Comparison of ENCODE assay signal across 9 cellular contexts in the genomic region with DNA sequence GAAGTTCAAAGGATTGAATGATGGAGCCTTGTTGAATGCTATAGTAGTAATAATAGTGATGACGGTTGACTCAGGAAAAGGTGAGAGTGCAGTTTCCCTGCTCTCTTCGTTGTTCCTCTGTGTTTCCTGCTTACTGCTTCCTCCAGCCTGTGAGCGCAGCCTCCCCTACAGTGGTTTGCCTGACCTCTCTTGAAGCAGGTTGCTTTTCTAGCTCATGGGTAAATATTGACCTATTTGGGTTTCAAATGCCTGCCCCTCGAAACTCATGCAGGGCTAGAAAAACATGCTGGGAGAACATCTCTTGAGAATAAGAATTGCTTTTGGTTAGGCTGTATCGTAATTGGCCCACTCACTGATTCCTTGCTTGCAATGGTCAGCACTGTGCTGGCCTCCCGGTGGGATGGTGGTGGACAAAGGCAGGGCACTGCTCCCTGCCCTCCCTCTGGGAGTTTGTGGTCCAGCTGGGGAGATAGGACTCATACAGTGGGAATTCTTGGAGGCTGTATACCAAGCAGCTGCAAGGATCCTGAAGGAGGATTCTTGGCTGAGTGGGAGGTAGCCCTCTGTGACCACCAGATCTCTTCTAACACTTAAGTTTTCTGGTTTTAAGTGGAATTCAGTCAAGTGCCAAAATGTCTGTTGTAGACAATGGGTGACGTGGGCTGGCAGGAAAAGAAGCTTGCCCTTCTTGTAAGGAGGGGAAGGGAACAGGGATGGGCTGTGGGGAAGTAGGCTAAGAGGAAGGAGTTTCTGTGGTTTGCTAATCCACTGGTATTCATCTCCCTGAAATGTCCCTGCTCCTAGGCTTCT. TPM values are rescaled to one million over a fixed set of nuclear protein-coding genes. Genes with fewer than 3 reads are reported as not detected.
A peak's percentile ranks its signal among the peaks of the same experiment; 100 is the strongest.
DNase-seq lines count a peak whose midpoint lies in the region; ATAC-seq and TF ChIP-seq lines count a peak whose summit lies in the region.
"Had no signal": no experiment of that assay in that cellular context is flagged by ENCODE, and none has a peak within 500 bp of the region (broad histone marks: within the 10 kb centered on the region; RNA-seq: fewer than 3 reads in every experiment).

No MANE protein-coding gene starts in this region.

- no peak overlapping the region for H3K27ac Mint-ChIP-seq in CD4-positive, alpha-beta T cell
- H3K27ac Mint-ChIP-seq: T-helper 1 cell treated with Interleukin-12 subunit alpha and Interleukin-12 subunit beta and Interleukin-4 antibody, amounts not matched to agents 30 μg/mL and 1 μg/mL, for 36 hours had no signal

- intact Hi-C loops in CD4-positive, alpha-beta T cell (cut with DNase I, micrococcal nuclease), result loop anchor here in 1 of 2 experiments (10.0 kb wide), 1 partner anchor 515 kb away; a partner anchor contains a TSS

- POLR2A ChIA-PET in CD4-positive, alpha-beta T cell (lab: Charles Lee), result interaction anchor here (0.7 to 1.7 kb wide), 2 partner anchors 11 to 29 kb away, joined by 3 to 4 read pairs; a partner anchor contains a TSS

- H3K36me3 ChIP-seq in SJSA1, result no peaks in the 10 kb centered on the region; the same call in 1 of the 2 replicates
- H3K36me3 ChIP-seq in gastroesophageal sphincter, result peaks cover 0 to 6% of the 10 kb centered on the region in 2 donors

- no peak for TF ChIP-seq CTCF in gastroesophageal sphincter (IDR thresholded peaks at IDR 0.05)
- TF ChIP-seq CTCF in CD4-positive, alpha-beta T cell (IDR thresholded peaks at IDR 0.05), result no peak

- H3K4me3 ChIP-seq in SJSA1, result no peak overlapping the region
- H3K4me3 ChIP-seq in gastroesophageal sphincter, result no peak overlapping the region
- H3K4me3 ChIP-seq in skeletal muscle cell (ENCODE audit: low read depth, low read length), result no peak overlapping the region

- peaks cover 2% of the 10 kb centered on the region for H3K36me3 Mint-ChIP-seq in CD4-positive, alpha-beta T cell (ENCODE audit: low read depth)

- H3K4me1 Mint-ChIP-seq in CD4-positive, alpha-beta T cell (ENCODE audit: low read depth), result peaks cover 41% of the 10 kb centered on the region

- H3K27me3 Mint-ChIP-seq in CD4-positive, alpha-beta T cell, result no peaks in the 10 kb centered on the region

- CTCF ChIA-PET in CD4-positive, alpha-beta T cell (lab: Charles Lee), result no interaction called here

- H3K27ac ChIP-seq in SJSA1 (peak overlapping the region; percentile 74), gastroesophageal sphincter (peak overlapping the region in 3 of 4 donors; percentile 63 to 74 (median 73))
- no peak overlapping the region for H3K27ac ChIP-seq in CD4-positive, alpha-beta T cell (ENCODE audit: low read depth, low read length)

- H3K9me3 Mint-ChIP-seq in CD4-positive, alpha-beta T cell, result no peaks in the 10 kb centered on the region
- H3K9me3 Mint-ChIP-seq: T-helper 1 cell treated with Interleukin-12 subunit alpha and Interleukin-12 subunit beta and Interleukin-4 antibody, amounts not matched to agents 30 μg/mL and 1 μg/mL, for 36 hours had no signal

- H3K4me3 Mint-ChIP-seq in CD4-positive, alpha-beta T cell, result no peak overlapping the region
- H3K4me3 Mint-ChIP-seq: T-helper 1 cell treated with Interleukin-12 subunit alpha and Interleukin-12 subunit beta and Interleukin-4 antibody, amounts not matched to agents 30 μg/mL and 1 μg/mL, for 36 hours had no signal

- WGBS in gastroesophageal sphincter (ENCODE audit: low coverage in 1 of 2), 2 donors, result 54 to 61% methylated on average over 4 to 7 of the region's 7 CpGs

- no peak for TF ChIP-seq EP300 in gastroesophageal sphincter (IDR thresholded peaks at IDR 0.05)

- ATAC-seq in gastroesophageal sphincter, result peak; percentile 6
- no peak for ATAC-seq in CD4-positive, alpha-beta T cell (ENCODE audit: poor library complexity)
- no peak for ATAC-seq in HG03354 (IDR thresholded peaks at IDR 0.05; ENCODE audit: poor library complexity, severe bottlenecking, unreplicated experiment)

- H3K4me1 ChIP-seq in SJSA1 (replicated peaks), result peaks cover 51% of the 10 kb centered on the region
- H3K4me1 ChIP-seq in gastroesophageal sphincter, result peaks cover 0 to 93% (median 37%) of the 10 kb centered on the region in 3 donors

- H3K9me3 ChIP-seq in SJSA1 (replicated peaks) (no peaks in the 10 kb centered on the region), gastroesophageal sphincter (no peaks in the 10 kb centered on the region)
- H3K9me3 ChIP-seq in CD4-positive, alpha-beta T cell (ENCODE audit: control insufficient read depth, low read length), result no peaks in the 10 kb centered on the region

- DNase-seq in GDM1 (lab: John Stamatoyannopoulos, UW) (peak; percentile 56), SJSA1 (ENCODE audit: low read depth in 1 of 2, low spot score in 2 of 2) (peak; percentile 92 to 95), skeletal muscle cell (ENCODE audit: low read depth) (peak; percentile 91), NCI-H526 (lab: John Stamatoyannopoulos, UW) (no peak), NCI-H2196 (lab: John Stamatoyannopoulos, UW; ENCODE audit: unreplicated experiment) (no peak)
- DNase-seq in CD4-positive, alpha-beta T cell, result no peak

- TF ChIP-seq POLR2A in gastroesophageal sphincter (IDR thresholded peaks at IDR 0.05), result no peak

- H3K27me3 ChIP-seq in SJSA1 (replicated peaks) (no peaks in the 10 kb centered on the region), gastroesophageal sphincter (no peaks in the 10 kb centered on the region)
- H3K27me3 ChIP-seq in CD4-positive, alpha-beta T cell (ENCODE audit: control insufficient read depth, insufficient read depth, low read length), result no peaks in the 10 kb centered on the region

RNA-seq across cellular contexts. Expression of a gene that starts 5.4 kb away (rescaled TPM):
- total RNA-seq in SJSA1 (2014; rRNA removed; shearing (Covaris generic)), result 212 and 219 TPM in 2 replicates
- 100 to 1,000 TPM; 113 to 174 (median 148) TPM for total RNA-seq in gastroesophageal sphincter
- total RNA-seq in CD4-positive, alpha-beta T cell, result 10 to 100 TPM; 41.5 to 43.8 TPM

RNA-seq across cellular contexts. Expression of a gene that starts 6.0 kb away (rescaled TPM):
- total RNA-seq in SJSA1 (2014; rRNA removed; shearing (Covaris generic)), result 37.0 and 47.5 TPM in 2 replicates
- total RNA-seq in gastroesophageal sphincter, result 10 to 100 TPM; 37.6 to 56.5 (median 51.2) TPM
- 10 to 100 TPM; 17.0 to 17.2 TPM for total RNA-seq in CD4-positive, alpha-beta T cell

RNA-seq across cellular contexts. Expression of a gene that starts 12.3 kb away (rescaled TPM):
- total RNA-seq in SJSA1 (2014; rRNA removed; shearing (Covaris generic)), result 1.0 and 5.1 TPM in 2 replicates
- 10 to 100 TPM; 17.6 to 26.9 (median 19.9) TPM for total RNA-seq in gastroesophageal sphincter
- total RNA-seq in CD4-positive, alpha-beta T cell, result 1 to 10 TPM; 6.6 to 7.0 TPM

RNA-seq across cellular contexts. Expression of a gene that starts 12.8 kb away (rescaled TPM):
- total RNA-seq in SJSA1 (2014; rRNA removed; shearing (Covaris generic)), result not detected in 2 replicates
- total RNA-seq in gastroesophageal sphincter, result 10 to 100 TPM in 2 of 4 donors, 1 to 10 TPM in 1, not detected in 1; 4.9 to 30.5 (median 13.6) TPM
- 10 to 100 TPM; 32.3 to 37.3 TPM for total RNA-seq in CD4-positive, alpha-beta T cell

RNA-seq across cellular contexts. Expression of a gene that starts 21.7 kb away (rescaled TPM):
- 12.2 and 16.0 TPM in 2 replicates for total RNA-seq in SJSA1 (2014; rRNA removed; shearing (Covaris generic))
- total RNA-seq in gastroesophageal sphincter, result 10 to 100 TPM; 12.3 to 21.0 (median 19.8) TPM
- 10 to 100 TPM; 31.0 to 31.2 TPM for total RNA-seq in CD4-positive, alpha-beta T cell

Comparison
In these comparisons a context has a peak if more than half of its experiments do, and no peak if none do; other contexts are left out.
1. DNase-seq: peak in GDM1 (single experiment), SJSA1 (2 of 2) and skeletal muscle cell (single experiment); none in CD4-positive, alpha-beta T cell (0 of 10), NCI-H526 (0 of 2) and NCI-H2196 (single experiment).